ENCODE assay signal across 11 cellular contexts in the genomic region with DNA sequence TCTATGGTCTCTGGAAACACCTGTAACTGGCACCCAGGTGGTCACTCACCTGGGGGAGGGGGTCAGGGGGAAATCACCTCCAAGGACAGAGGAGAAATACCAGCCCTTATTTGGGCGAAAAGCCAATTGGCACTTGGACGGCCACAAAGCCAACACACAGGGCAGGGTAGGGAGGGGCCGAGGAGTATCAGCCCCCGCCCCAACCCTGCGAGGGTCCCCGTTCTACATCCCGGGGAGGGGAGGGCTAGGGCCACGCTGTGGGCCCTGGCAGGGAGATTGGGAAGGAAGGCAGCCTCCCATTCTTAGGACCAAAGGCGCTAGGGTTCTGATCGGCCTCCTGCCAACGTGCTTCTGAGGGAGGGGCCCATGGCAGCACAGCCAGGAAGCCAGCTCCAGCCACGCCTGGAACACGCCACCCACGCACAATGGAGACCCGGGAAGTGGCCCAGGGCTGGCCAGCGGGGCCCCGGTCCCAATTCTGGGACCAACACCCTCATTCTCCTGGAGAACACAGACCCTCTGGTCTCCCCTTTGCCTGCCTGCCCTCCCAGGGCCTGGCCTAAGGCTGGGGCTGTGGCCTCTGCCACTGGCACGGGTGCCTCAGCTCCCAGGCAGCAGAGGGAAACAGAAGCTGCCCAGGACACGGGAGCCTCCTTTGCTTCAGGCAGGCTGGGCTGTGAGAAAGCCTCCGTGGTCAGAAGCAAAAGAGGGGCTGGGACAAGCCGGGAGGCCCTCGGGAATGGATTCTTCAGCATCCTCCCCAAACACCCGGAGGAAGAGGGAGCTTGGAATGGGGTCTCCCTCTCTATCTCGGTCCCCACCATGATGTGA. TPM values are rescaled to one million over a fixed set of nuclear protein-coding genes. Genes with fewer than 3 reads are reported as not detected.
A peak's percentile ranks its signal among the peaks of the same experiment; 100 is the strongest.
DNase-seq lines count a peak whose midpoint lies in the region; ATAC-seq and TF ChIP-seq lines count a peak whose summit lies in the region.
"Had no signal": no experiment of that assay in that cellular context is flagged by ENCODE, and none has a peak within 500 bp of the region (broad histone marks: within the 10 kb centered on the region; RNA-seq: fewer than 3 reads in every experiment).

No MANE protein-coding gene starts in this region.

- TF ChIP-seq EP300 in stomach (IDR thresholded peaks at IDR 0.05): no peak

- TF ChIP-seq POLR2A in stomach (IDR thresholded peaks at IDR 0.05): no peak

- peaks cover 7% of the 10 kb centered on the region for H3K36me3 Mint-ChIP-seq in MCF 10A (ENCODE audit: insufficient read depth, unreplicated experiment)
- H3K36me3 Mint-ChIP-seq: natural killer cell treated with Interleukin-12 subunit alpha and Interleukin-12 subunit beta and Interleukin-15 and Interleukin-18, amount 100 ng/mL, for 72 hours had no signal

- BruUV-seq in MCF 10A (replicated peaks; lab: Mats Ljungman, UMichigan): no TSS peak

- H3K27me3 Mint-ChIP-seq in MCF 10A (ENCODE audit: insufficient read depth, unreplicated experiment): no peaks in the 10 kb centered on the region
- H3K27me3 Mint-ChIP-seq: natural killer cell treated with Interleukin-12 subunit alpha and Interleukin-12 subunit beta and Interleukin-15 and Interleukin-18, amount 100 ng/mL, for 72 hours had no signal

- H3K4me3 ChIP-seq in HEK293 (ENCODE audit: low read depth, low read length) (no peak overlapping the region), iPS-20b (ENCODE audit: low read length) (no peak overlapping the region), stomach (peak overlapping the region in 1 of 4 donors; percentile 2)

- H3K9me3 ChIP-seq in HEK293 (ENCODE audit: control insufficient read depth, insufficient read depth, low read depth, low read length) (no peaks in the 10 kb centered on the region), iPS-20b (ENCODE audit: insufficient read depth, low read depth, low read length) (no peaks in the 10 kb centered on the region), stomach (no peaks in the 10 kb centered on the region)

- peaks cover 3% of the 10 kb centered on the region; the same call in 1 of the 2 replicates for H3K4me1 ChIP-seq in HEK293 (ENCODE audit: control insufficient read depth, insufficient read depth, low read length)
- H3K4me1 ChIP-seq in iPS-20b (ENCODE audit: insufficient read depth, low read length): peaks cover 22% of the 10 kb centered on the region; the same call in 1 of the 2 replicates
- peaks cover 46 to 91% (median 68%) of the 10 kb centered on the region in 4 donors for H3K4me1 ChIP-seq in stomach

- H3K9me3 Mint-ChIP-seq in MCF 10A (ENCODE audit: unreplicated experiment): no peaks in the 10 kb centered on the region
- H3K9me3 Mint-ChIP-seq: natural killer cell treated with Interleukin-12 subunit alpha and Interleukin-12 subunit beta and Interleukin-15 and Interleukin-18, amount 100 ng/mL, for 72 hours had no signal

- no peak for TF ChIP-seq CTCF in HEK293 (tag by site-specific recombination; IDR thresholded peaks at IDR 0.05)
- no peak for TF ChIP-seq CTCF in MCF 10A (IDR thresholded peaks at IDR 0.05; ENCODE audit: unreplicated experiment)
- TF ChIP-seq CTCF in stomach (IDR thresholded peaks at IDR 0.05): no peak

- WGBS in stomach, 5 donors: 30 to 59% (median 33%) methylated on average over 14 to 24 of the region's 24 CpGs

- peaks cover 11% of the 10 kb centered on the region; the same call in 1 of the 2 replicates for H3K27me3 ChIP-seq in iPS-20b (ENCODE audit: insufficient read depth, low read length)
- no peaks in the 10 kb centered on the region for H3K27me3 ChIP-seq in stomach

- ATAC-seq in GM19328 (IDR thresholded peaks at IDR 0.05; ENCODE audit: unreplicated experiment): no peak
- ATAC-seq: natural killer cell treated with Interleukin-12 subunit alpha and Interleukin-12 subunit beta and Interleukin-15 and Interleukin-18, amount 100 ng/mL, for 72 hours had no signal

- H3K27ac Mint-ChIP-seq in MCF 10A (ENCODE audit: low read depth, unreplicated experiment): peak overlapping the region; percentile 8
- H3K27ac Mint-ChIP-seq: natural killer cell treated with Interleukin-12 subunit alpha and Interleukin-12 subunit beta and Interleukin-15 and Interleukin-18, amount 100 ng/mL, for 72 hours had no signal

- intact Hi-C loops in MCF 10A (cut with micrococcal nuclease): no loop called here
- intact Hi-C loops in stomach (cut with DNase I; ENCODE audit: low total_unique reads): loop anchor here (5.0 to 10.0 kb wide), 2 partner anchors 140 to 258 kb away; no protein-coding TSS in a partner anchor

- H3K9ac ChIP-seq in iPS-20b (ENCODE audit: low read depth, low read length): peak overlapping the region; percentile 46

- H3K27ac ChIP-seq in HEK293 (ENCODE audit: extremely low read depth, low read depth, low read length) (peak overlapping the region; percentile 19; the same call in 1 of the 2 replicates), iPS-20b (ENCODE audit: low read length) (peak overlapping the region; percentile 35), stomach (peak overlapping the region in 4 of 5 donors; percentile 59 to 80 (median 70))

- CTCF ChIA-PET in HEK293 (lab: Yijun Ruan, JAX): interaction anchor here (0.6 to 2.5 kb wide), 4 partner anchors 19 to 106 kb away, joined by 3 to 17 read pairs (median 4); no protein-coding TSS in a partner anchor
- CTCF ChIA-PET in MCF 10A (lab: Yijun Ruan, JAX): no interaction called here

- POLR2A ChIA-PET in HEK293 (lab: Yijun Ruan, JAX): interaction anchor here (0.9 to 4.4 kb wide), 2 partner anchors 96 to 118 kb away, joined by 3 to 18 read pairs; partner anchors contain the start of gene APOBEC3B
- POLR2A ChIA-PET in MCF 10A (lab: Yijun Ruan, JAX): interaction anchor here (0.7 to 1.2 kb wide), 2 partner anchors 89 to 744 kb away, joined by 3 to 4 read pairs; no protein-coding TSS in a partner anchor

- no peak for DNase-seq in MCF 10A (ENCODE audit: unreplicated experiment)
- peak; percentile 70 for DNase-seq in stomach
- no peak for DNase-seq in kidney glomerular epithelial cell (lab: John Stamatoyannopoulos, UW)
- DNase-seq in NCI-H1048 (lab: John Stamatoyannopoulos, UW): no peak
- no peak for DNase-seq in activated CD8-positive, alpha-beta memory T cell treated with anti-CD3 and anti-CD28 coated beads, Interleukin-2, amount 50 U/mL, for 4 hours
- DNase-seq: activated CD4-positive, alpha-beta T cell treated with anti-CD3 and anti-CD28 coated beads, Interleukin-2, amount 50 U/mL, for 1 hour; DMS79 had no signal

- H3K36me3 ChIP-seq in HEK293 (ENCODE audit: control insufficient read depth in 2 of 2, insufficient read depth in 1 of 2, low read length in 2 of 2) (peaks cover 10 to 62% of the 10 kb centered on the region in 2 experiments), iPS-20b (ENCODE audit: insufficient read depth, low read depth, low read length) (peaks cover 40% of the 10 kb centered on the region), stomach (peaks cover 24 to 43% (median 42%) of the 10 kb centered on the region in 4 donors)

- H3K4me1 Mint-ChIP-seq in MCF 10A (ENCODE audit: insufficient read depth, unreplicated experiment): no peaks in the 10 kb centered on the region

- no peak overlapping the region for H3K4me3 Mint-ChIP-seq in MCF 10A (ENCODE audit: unreplicated experiment)
- H3K4me3 Mint-ChIP-seq: natural killer cell treated with Interleukin-12 subunit alpha and Interleukin-12 subunit beta and Interleukin-15 and Interleukin-18, amount 100 ng/mL, for 72 hours had no signal

TF ChIP-seq in HEK293, 187 proteins besides CTCF, POLR2A, EP300 and RAD21 (continues in another document):
- TF ChIP-seq ZNF138 (tag by site-specific recombination; IDR thresholded peaks at IDR 0.05; ENCODE audit: borderline replicate concordance): no peak
- no peak for TF ChIP-seq ZNF837 (tag by site-specific recombination; IDR thresholded peaks at IDR 0.05)
- TF ChIP-seq ZNF747 (tag by site-specific recombination; IDR thresholded peaks at IDR 0.05): no peak
- TF ChIP-seq ZNF639 (tag by site-specific recombination; IDR thresholded peaks at IDR 0.05): no peak
- no peak for TF ChIP-seq SETDB1 (IDR thresholded peaks at IDR 0.05; ENCODE audit: insufficient read length, low read length)
- TF ChIP-seq ZNF785 (tag by site-specific recombination; IDR thresholded peaks at IDR 0.05): no peak
- TF ChIP-seq ZNF48 (tag by site-specific recombination; IDR thresholded peaks at IDR 0.05): no peak

RNA-seq across cellular contexts. Expression of gene CBX6, which starts 7.4 kb away (rescaled TPM):
- total RNA-seq in MCF 10A (2022) (22.9 and 42.1 TPM in 2 replicates), stomach (10 to 100 TPM; 15.4 to 46.0 (median 32.9) TPM)
- polyA plus RNA-seq in stomach: 10 to 100 TPM in 2 of 3 donors, 1 to 10 TPM in 1; 8.9 to 20.3 (median 14.6) TPM

RNA-seq across cellular contexts. Expression of gene NPTXR, which starts 20.7 kb away (rescaled TPM):
- total RNA-seq in MCF 10A (2022) (0.93 and 0.96 TPM in 2 replicates), stomach (10 to 100 TPM in 2 of 5 donors, 1 to 10 TPM in 3; 1.2 to 19.6 (median 4.1) TPM)
- polyA plus RNA-seq in stomach: 1 to 10 TPM in 2 of 3 donors, under 1 TPM in 1; 0.46 to 2.4 (median 2.2) TPM

Comparison
In these comparisons a context has a peak if more than half of its experiments do, and no peak if none do; other contexts are left out.
1. H3K27ac ChIP-seq: peak in every context shown above with its lines; median percentile 70 in stomach; 35 in iPS-20b; 19 in HEK293.